In the genomic region with DNA sequence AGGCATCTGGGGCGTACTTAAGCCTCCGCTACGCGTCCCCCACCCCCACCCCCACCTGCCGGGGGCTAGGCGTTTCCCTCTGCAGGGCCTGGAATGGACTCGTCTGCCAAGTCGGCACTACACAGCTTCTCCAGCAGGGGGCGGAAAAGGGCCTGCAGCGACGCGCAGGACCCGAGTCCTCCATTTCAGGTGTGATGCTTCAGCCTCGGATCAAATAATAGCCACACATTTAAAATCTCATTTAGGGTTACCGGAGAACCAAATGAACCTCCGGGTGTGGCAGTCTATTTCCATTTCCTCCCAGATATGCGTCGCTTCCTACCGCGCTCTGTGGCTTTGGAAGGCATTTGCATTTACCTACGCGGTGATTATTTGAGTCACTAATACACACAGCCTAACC, we compare ENCODE assay signal across 1 cellular context.
TF ChIP-seq lines count a peak whose summit lies in the region.

No MANE protein-coding gene starts in this region.

TF ChIP-seq in GM23338, 12 proteins besides CTCF, POLR2A, EP300 and RAD21:
- TF ChIP-seq, protein P1, sequence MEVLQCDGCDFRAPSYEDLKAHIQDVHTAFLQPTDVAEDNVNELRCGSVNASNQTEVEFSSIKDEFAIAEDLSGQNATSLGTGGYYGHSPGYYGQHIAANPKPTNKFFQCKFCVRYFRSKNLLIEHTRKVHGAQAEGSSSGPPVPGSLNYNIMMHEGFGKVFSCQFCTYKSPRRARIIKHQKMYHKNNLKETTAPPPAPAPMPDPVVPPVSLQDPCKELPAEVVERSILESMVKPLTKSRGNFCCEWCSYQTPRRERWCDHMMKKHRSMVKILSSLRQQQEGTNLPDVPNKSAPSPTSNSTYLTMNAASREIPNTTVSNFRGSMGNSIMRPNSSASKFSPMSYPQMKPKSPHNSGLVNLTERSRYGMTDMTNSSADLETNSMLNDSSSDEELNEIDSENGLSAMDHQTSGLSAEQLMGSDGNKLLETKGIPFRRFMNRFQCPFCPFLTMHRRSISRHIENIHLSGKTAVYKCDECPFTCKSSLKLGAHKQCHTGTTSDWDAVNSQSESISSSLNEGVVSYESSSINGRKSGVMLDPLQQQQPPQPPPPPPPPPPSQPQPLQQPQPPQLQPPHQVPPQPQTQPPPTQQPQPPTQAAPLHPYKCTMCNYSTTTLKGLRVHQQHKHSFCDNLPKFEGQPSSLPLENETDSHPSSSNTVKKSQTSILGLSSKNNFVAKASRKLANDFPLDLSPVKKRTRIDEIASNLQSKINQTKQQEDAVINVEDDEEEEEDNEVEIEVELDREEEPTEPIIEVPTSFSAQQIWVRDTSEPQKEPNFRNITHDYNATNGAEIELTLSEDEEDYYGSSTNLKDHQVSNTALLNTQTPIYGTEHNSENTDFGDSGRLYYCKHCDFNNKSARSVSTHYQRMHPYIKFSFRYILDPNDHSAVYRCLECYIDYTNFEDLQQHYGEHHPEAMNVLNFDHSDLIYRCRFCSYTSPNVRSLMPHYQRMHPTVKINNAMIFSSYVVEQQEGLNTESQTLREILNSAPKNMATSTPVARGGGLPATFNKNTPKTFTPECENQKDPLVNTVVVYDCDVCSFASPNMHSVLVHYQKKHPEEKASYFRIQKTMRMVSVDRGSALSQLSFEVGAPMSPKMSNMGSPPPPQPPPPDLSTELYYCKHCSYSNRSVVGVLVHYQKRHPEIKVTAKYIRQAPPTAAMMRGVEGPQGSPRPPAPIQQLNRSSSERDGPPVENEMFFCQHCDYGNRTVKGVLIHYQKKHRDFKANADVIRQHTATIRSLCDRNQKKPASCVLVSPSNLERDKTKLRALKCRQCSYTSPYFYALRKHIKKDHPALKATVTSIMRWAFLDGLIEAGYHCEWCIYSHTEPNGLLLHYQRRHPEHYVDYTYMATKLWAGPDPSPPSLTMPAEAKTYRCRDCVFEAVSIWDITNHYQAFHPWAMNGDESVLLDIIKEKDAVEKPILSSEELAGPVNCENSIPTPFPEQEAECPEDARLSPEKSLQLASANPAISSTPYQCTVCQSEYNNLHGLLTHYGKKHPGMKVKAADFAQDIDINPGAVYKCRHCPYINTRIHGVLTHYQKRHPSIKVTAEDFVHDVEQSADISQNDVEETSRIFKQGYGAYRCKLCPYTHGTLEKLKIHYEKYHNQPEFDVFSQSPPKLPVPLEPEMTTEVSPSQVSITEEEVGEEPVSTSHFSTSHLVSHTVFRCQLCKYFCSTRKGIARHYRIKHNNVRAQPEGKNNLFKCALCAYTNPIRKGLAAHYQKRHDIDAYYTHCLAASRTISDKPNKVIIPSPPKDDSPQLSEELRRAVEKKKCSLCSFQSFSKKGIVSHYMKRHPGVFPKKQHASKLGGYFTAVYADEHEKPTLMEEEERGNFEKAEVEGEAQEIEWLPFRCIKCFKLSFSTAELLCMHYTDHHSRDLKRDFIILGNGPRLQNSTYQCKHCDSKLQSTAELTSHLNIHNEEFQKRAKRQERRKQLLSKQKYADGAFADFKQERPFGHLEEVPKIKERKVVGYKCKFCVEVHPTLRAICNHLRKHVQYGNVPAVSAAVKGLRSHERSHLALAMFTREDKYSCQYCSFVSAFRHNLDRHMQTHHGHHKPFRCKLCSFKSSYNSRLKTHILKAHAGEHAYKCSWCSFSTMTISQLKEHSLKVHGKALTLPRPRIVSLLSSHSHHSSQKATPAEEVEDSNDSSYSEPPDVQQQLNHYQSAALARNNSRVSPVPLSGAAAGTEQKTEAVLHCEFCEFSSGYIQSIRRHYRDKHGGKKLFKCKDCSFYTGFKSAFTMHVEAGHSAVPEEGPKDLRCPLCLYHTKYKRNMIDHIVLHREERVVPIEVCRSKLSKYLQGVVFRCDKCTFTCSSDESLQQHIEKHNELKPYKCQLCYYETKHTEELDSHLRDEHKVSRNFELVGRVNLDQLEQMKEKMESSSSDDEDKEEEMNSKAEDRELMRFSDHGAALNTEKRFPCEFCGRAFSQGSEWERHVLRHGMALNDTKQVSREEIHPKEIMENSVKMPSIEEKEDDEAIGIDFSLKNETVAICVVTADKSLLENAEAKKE (CRISPR knock-in tag; IDR thresholded peaks at IDR 0.05): no peak
- TF ChIP-seq CREB1 (CRISPR knock-in tag; IDR thresholded peaks at IDR 0.05; ENCODE audit: low read depth): peak; percentile 43; the same call in 1 of the 2 replicates
